Comparison of ENCODE assay signal across 8 cellular contexts in the genomic region with DNA sequence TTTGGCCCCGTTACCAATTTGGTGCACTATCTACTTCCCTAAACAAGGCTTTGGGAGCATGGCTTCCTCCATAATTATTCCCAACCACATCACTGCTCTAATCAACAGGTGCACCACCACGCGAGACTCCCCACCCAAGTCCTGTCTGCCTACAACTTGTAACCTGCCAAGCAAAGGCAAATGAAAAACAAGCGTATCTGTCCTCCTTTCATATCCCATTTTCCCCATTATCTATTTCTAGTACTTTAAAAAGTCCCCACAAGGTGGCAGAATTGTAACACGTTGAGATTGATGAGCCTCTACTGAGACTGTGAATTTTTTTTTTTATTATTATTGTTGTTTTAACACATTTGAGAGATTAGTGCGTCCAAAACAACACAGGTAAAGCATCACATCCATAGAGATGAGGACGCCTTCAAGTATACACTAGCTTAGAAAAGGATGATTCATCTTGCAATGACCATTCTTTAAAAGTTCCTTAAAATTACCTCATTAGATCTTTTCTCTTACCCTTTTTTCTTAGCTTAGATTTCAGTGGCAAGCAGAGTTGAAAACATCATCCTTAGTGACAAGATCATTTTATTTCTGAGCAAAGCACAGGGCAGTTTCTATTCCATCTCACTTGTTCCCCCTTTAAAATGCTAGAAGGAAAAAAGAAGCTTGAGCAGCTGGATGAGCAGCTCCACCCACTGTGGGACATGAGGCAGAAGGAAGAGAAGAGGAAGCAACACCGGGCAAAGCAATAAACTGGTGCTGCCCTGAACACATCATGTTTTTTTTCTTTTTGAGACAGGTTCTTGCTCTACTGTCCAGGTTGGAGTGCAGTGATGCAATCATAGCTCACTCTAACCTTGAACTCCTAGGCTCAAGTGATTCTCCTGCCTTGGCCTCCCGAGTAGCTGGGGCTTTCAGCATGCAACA.
DNase-seq lines count a peak whose midpoint lies in the region; ATAC-seq, FAIRE-seq and TF ChIP-seq lines count a peak whose summit lies in the region.

No MANE protein-coding gene starts in this region.

- no peaks in the 10 kb centered on the region for H3K9me3 ChIP-seq in OCI-LY1 (ENCODE audit: low read length)
- no peaks in the 10 kb centered on the region for H3K9me3 ChIP-seq in suprapubic skin

- peak overlapping the region; percentile 73 for H3K27ac Mint-ChIP-seq in MCF 10A (ENCODE audit: low read depth, unreplicated experiment)

- H3K4me3 ChIP-seq in OCI-LY1 (ENCODE audit: low read depth, low read length, poor library complexity, severe bottlenecking) (no peak overlapping the region), suprapubic skin (peak overlapping the region; percentile 4)

- H3K79me2 ChIP-seq in OCI-LY1 (ENCODE audit: insufficient read depth, low read length): no peaks in the 10 kb centered on the region

- no peaks in the 10 kb centered on the region for H4K20me1 ChIP-seq in OCI-LY1 (ENCODE audit: insufficient read depth, low read length)

- H3K4me1 ChIP-seq in OCI-LY1 (ENCODE audit: insufficient read depth, low read length, severe bottlenecking): peaks cover 17% of the 10 kb centered on the region
- H3K4me1 ChIP-seq in suprapubic skin: peaks cover 49% of the 10 kb centered on the region

- no peaks in the 10 kb centered on the region for H3K36me3 ChIP-seq in OCI-LY1 (ENCODE audit: insufficient read depth, low read length)
- no peaks in the 10 kb centered on the region for H3K36me3 ChIP-seq in suprapubic skin

- peaks cover 36% of the 10 kb centered on the region for H3K4me1 Mint-ChIP-seq in MCF 10A (ENCODE audit: insufficient read depth, unreplicated experiment)

- H3K4me3 Mint-ChIP-seq in MCF 10A (ENCODE audit: unreplicated experiment): peak overlapping the region; percentile 56

- peak; percentile 90 for FAIRE-seq in islet of Langerhans (lab: Jason Lieb, UNC)

- H3K27me3 Mint-ChIP-seq in MCF 10A (ENCODE audit: insufficient read depth, unreplicated experiment): no peaks in the 10 kb centered on the region

- H3F3A ChIP-seq in OCI-LY1 (ENCODE audit: insufficient read depth, low read length): no peaks in the 10 kb centered on the region

- POLR2A ChIA-PET in MCF 10A (lab: Yijun Ruan, JAX): interaction anchor here (0.6 to 5.8 kb wide), 9 partner anchors 7 to 522 kb away, joined by 3 to 73 read pairs (median 4); partner anchors contain the start of gene ARHGAP18

- no peaks in the 10 kb centered on the region for H3K9me2 ChIP-seq in OCI-LY1 (ENCODE audit: low read depth, low read length)

- no peak for TF ChIP-seq EP300 in suprapubic skin (IDR thresholded peaks at IDR 0.05)

- intact Hi-C loops in MCF 10A (cut with micrococcal nuclease): loop anchor here (1.0 to 10.0 kb wide), 8 partner anchors 68 to 692 kb away; no protein-coding TSS in a partner anchor

- no peak for TF ChIP-seq POLR2A in suprapubic skin (IDR thresholded peaks at IDR 0.05)

- H3K4me2 ChIP-seq in OCI-LY1 (ENCODE audit: low read length): no peak overlapping the region

- CTCF ChIA-PET in MCF 10A (lab: Yijun Ruan, JAX): interaction anchor here (0.6 to 5.8 kb wide), 41 partner anchors 9 to 783 kb away, joined by 3 to 111 read pairs (median 4); no protein-coding TSS in a partner anchor

- H3K9ac ChIP-seq in OCI-LY1 (ENCODE audit: low read length): no peak overlapping the region

- ATAC-seq in HG03354 (IDR thresholded peaks at IDR 0.05; ENCODE audit: poor library complexity, severe bottlenecking, unreplicated experiment) (peak; percentile 77), HG02571 (IDR thresholded peaks at IDR 0.05; ENCODE audit: unreplicated experiment) (no peak)

- no peaks in the 10 kb centered on the region for H3K9me3 Mint-ChIP-seq in MCF 10A (ENCODE audit: unreplicated experiment)

- no peaks in the 10 kb centered on the region for H3K36me3 Mint-ChIP-seq in MCF 10A (ENCODE audit: insufficient read depth, unreplicated experiment)

- no peak overlapping the region for H2AFZ ChIP-seq in OCI-LY1 (ENCODE audit: low read length)

- H3K27ac ChIP-seq in OCI-LY1 (ENCODE audit: low read depth, low read length, poor library complexity, severe bottlenecking) (no peak overlapping the region), suprapubic skin (peak overlapping the region; percentile 78)

- no TSS peak for BruUV-seq in MCF 10A (replicated peaks; lab: Mats Ljungman, UMichigan)

- no peaks in the 10 kb centered on the region; the same call in 1 of the 2 replicates for H3K27me3 ChIP-seq in OCI-LY1 (ENCODE audit: insufficient read depth, low read length)
- no peaks in the 10 kb centered on the region for H3K27me3 ChIP-seq in suprapubic skin

- DNase-seq in DMS53 (lab: John Stamatoyannopoulos, UW): peak; percentile 68
- DNase-seq in GM19238 (ENCODE audit: insufficient read length, low spot score): peak; percentile 18
- peak; percentile 82 for DNase-seq in MCF 10A (ENCODE audit: unreplicated experiment)
- no peak for DNase-seq in suprapubic skin (ENCODE audit: low spot score in 2 of 2)

- 11% methylated on average over 9 of the region's 9 CpGs for WGBS in suprapubic skin

- TF ChIP-seq CTCF in OCI-LY1 (IDR thresholded peaks at IDR 0.05; ENCODE audit: low read length): peak; percentile 58; the same call in 1 of the 2 replicates
- TF ChIP-seq CTCF in MCF 10A (IDR thresholded peaks at IDR 0.05; ENCODE audit: unreplicated experiment): peak; percentile 63
- TF ChIP-seq CTCF in suprapubic skin (IDR thresholded peaks at IDR 0.05): peak; percentile 21 to 38

Comparison
In these comparisons a context has a peak if more than half of its experiments do, and no peak if none do; other contexts are left out.
1. DNase-seq: peak in DMS53 (single experiment), GM19238 (single experiment) and MCF 10A (single experiment); none in suprapubic skin (0 of 2).
2. Peak in every context shown above with its lines, with median percentiles within 50 percentile points of each other: CTCF ChIP-seq.